In genomic region chr7:1927942-1928341, GRCh38 we compare ENCODE assay signal across 22 cellular contexts.
DNase-seq lines count a peak whose midpoint lies in the region; ATAC-seq and TF ChIP-seq lines count a peak whose summit lies in the region.
"Had no signal": no experiment of that assay in that cellular context is flagged by ENCODE, and none has a peak within 500 bp of the region (broad histone marks: within the 10 kb centered on the region; RNA-seq: fewer than 3 reads in every experiment).

No MANE protein-coding gene starts in this region.

- no peak for TF ChIP-seq CTCF in activated B cell treated with CpG ODN at 0.5 μM for 24 hours (IDR thresholded peaks at IDR 0.05)
- TF ChIP-seq CTCF in neural progenitor cell (IDR thresholded peaks at IDR 0.05): no peak
- TF ChIP-seq CTCF in adrenal gland (IDR thresholded peaks at IDR 0.05): no peak
- TF ChIP-seq CTCF in Caco-2 (IDR thresholded peaks at IDR 0.05; ENCODE audit: insufficient read depth in 1 of 2, low read depth in 1 of 2, low read length in 1 of 2, severe bottlenecking in 1 of 2, unreplicated experiment in 1 of 2): no peak

- H3K36me3 ChIP-seq in CD4-positive, CD25-positive, alpha-beta regulatory T cell (ENCODE audit: control insufficient read depth, insufficient read depth, low read length): peaks cover 29% of the 10 kb centered on the region
- H3K36me3 ChIP-seq in neural progenitor cell (no peaks in the 10 kb centered on the region), adrenal gland (replicated peaks in 1 of 2) (no peaks in the 10 kb centered on the region), Caco-2 (ENCODE audit: control insufficient read depth, insufficient read depth, low read length) (no peaks in the 10 kb centered on the region)
- H3K36me3 ChIP-seq: ascending aorta, esophagus muscularis mucosa, tibial artery had no signal

- intact Hi-C loops in activated B cell treated with CpG ODN at 0.5 μM for 24 hours (cut with micrococcal nuclease) (loop anchor here (1.0 kb wide), 1 partner anchor 12 kb away; no protein-coding TSS in a partner anchor), adrenal gland (cut with DNase I) (no loop called here), Caco-2 (cut with micrococcal nuclease; ENCODE audit: unreplicated experiment) (no loop called here)

- H3K9me3 ChIP-seq in CD4-positive, CD25-positive, alpha-beta regulatory T cell (ENCODE audit: control insufficient read depth in 2 of 2, low read length in 2 of 2): no peaks in the 10 kb centered on the region
- H3K9me3 ChIP-seq in neural progenitor cell (ENCODE audit: low read depth): no peaks in the 10 kb centered on the region
- H3K9me3 ChIP-seq in adrenal gland (replicated peaks in 1 of 3): no peaks in the 10 kb centered on the region
- no peaks in the 10 kb centered on the region for H3K9me3 ChIP-seq in Caco-2
- H3K9me3 ChIP-seq: ascending aorta, esophagus muscularis mucosa, gastroesophageal sphincter, tibial artery had no signal

- 71 to 95% (median 94%) methylated on average over 11 to 25 of the region's 25 CpGs for WGBS in adrenal gland, 4 donors

- H3K4me1 Mint-ChIP-seq in CD4-positive, CD25-positive, alpha-beta regulatory T cell: peaks cover 14 to 70% (median 52%) of the 10 kb centered on the region in 4 donors
- H3K4me1 Mint-ChIP-seq in activated B cell treated with CpG ODN at 0.5 μM for 24 hours: peaks cover 51% of the 10 kb centered on the region
- peaks cover 8% of the 10 kb centered on the region for H3K4me1 Mint-ChIP-seq in neural progenitor cell
- H3K4me1 Mint-ChIP-seq in Caco-2 (ENCODE audit: low read depth, unreplicated experiment): no peaks in the 10 kb centered on the region

- no peak overlapping the region for H3K4me3 ChIP-seq in CD4-positive, CD25-positive, alpha-beta regulatory T cell (ENCODE audit: low read depth, low read length)
- H3K4me3 ChIP-seq in neural progenitor cell (no peak overlapping the region), adrenal gland (no peak overlapping the region), Caco-2 (ENCODE audit: low read depth, low read length) (no peak overlapping the region)
- H3K4me3 ChIP-seq: ascending aorta, esophagus muscularis mucosa, gastroesophageal sphincter, tibial artery had no signal

- no peak overlapping the region for H2AFZ ChIP-seq in neural progenitor cell (replicated peaks)
- H2AFZ ChIP-seq: parathyroid adenoma had no signal

- BruUV-seq in Caco-2 (replicated peaks; lab: Mats Ljungman, UMichigan): no TSS peak

- POLR2A ChIA-PET in activated B cell treated with CpG ODN at 0.5 μM for 24 hours (lab: Charles Lee) (no interaction called here), Caco-2 (lab: Charles Lee) (no interaction called here)

- no peaks in the 10 kb centered on the region for H3K79me2 ChIP-seq in neural progenitor cell (ENCODE audit: low read depth)
- H3K79me2 ChIP-seq: parathyroid adenoma had no signal

- peaks cover 33% of the 10 kb centered on the region for H3K36me3 Mint-ChIP-seq in CD4-positive, CD25-positive, alpha-beta regulatory T cell
- peaks cover 30% of the 10 kb centered on the region for H3K36me3 Mint-ChIP-seq in activated B cell treated with CpG ODN at 0.5 μM for 24 hours (ENCODE audit: low read depth)
- peaks cover 4% of the 10 kb centered on the region for H3K36me3 Mint-ChIP-seq in neural progenitor cell
- peaks cover 27% of the 10 kb centered on the region for H3K36me3 Mint-ChIP-seq in Caco-2 (ENCODE audit: insufficient read depth, unreplicated experiment)
- H3K36me3 Mint-ChIP-seq: natural killer cell had no signal

- peaks cover 57% of the 10 kb centered on the region for H3K4me1 ChIP-seq in CD4-positive, CD25-positive, alpha-beta regulatory T cell (ENCODE audit: control insufficient read depth, insufficient read depth, low read length, poor library complexity, severe bottlenecking)
- H3K4me1 ChIP-seq in neural progenitor cell (no peaks in the 10 kb centered on the region), adrenal gland (replicated peaks in 1 of 2) (peaks cover 0 to 6% of the 10 kb centered on the region in 2 donors), Caco-2 (no peaks in the 10 kb centered on the region)
- H3K4me1 ChIP-seq: ascending aorta, esophagus muscularis mucosa, gastroesophageal sphincter, parathyroid adenoma, tibial artery had no signal

- peak overlapping the region in 3 of 4 donors; percentile 68 to 70 (median 70) for H3K4me3 Mint-ChIP-seq in CD4-positive, CD25-positive, alpha-beta regulatory T cell
- H3K4me3 Mint-ChIP-seq in activated B cell treated with CpG ODN at 0.5 μM for 24 hours (no peak overlapping the region), neural progenitor cell (peak overlapping the region; percentile 54), Caco-2 (ENCODE audit: unreplicated experiment) (no peak overlapping the region)
- H3K4me3 Mint-ChIP-seq: activated CD8-positive, alpha-beta T cell treated with anti-CD3 and anti-CD28 coated beads, Interleukin-2, amount 10 ng/mL, durations not matched to agents 7 days and 5 days; natural killer cell had no signal

- H3K4me2 ChIP-seq in neural progenitor cell: no peak overlapping the region

- H3K27me3 ChIP-seq in CD4-positive, CD25-positive, alpha-beta regulatory T cell (ENCODE audit: control insufficient read depth, insufficient read depth, low read length): no peaks in the 10 kb centered on the region
- no peaks in the 10 kb centered on the region for H3K27me3 ChIP-seq in neural progenitor cell
- no peaks in the 10 kb centered on the region for H3K27me3 ChIP-seq in adrenal gland
- no peaks in the 10 kb centered on the region for H3K27me3 ChIP-seq in Caco-2 (replicated peaks; ENCODE audit: control insufficient read depth, insufficient read depth, low read length)
- H3K27me3 ChIP-seq: ascending aorta, esophagus muscularis mucosa, gastroesophageal sphincter, tibial artery had no signal

- peaks cover 0 to 5% (median 0%) of the 10 kb centered on the region in 7 donors for H3K9me3 Mint-ChIP-seq in CD4-positive, CD25-positive, alpha-beta regulatory T cell
- H3K9me3 Mint-ChIP-seq in activated B cell treated with CpG ODN at 0.5 μM for 24 hours: no peaks in the 10 kb centered on the region
- H3K9me3 Mint-ChIP-seq in neural progenitor cell: peaks cover 2% of the 10 kb centered on the region
- peaks cover 7% of the 10 kb centered on the region for H3K9me3 Mint-ChIP-seq in Caco-2 (ENCODE audit: unreplicated experiment)
- H3K9me3 Mint-ChIP-seq: natural killer cell; T-helper 2 cell treated with Interferon-gamma antibody and Interleukin-4, amounts not matched to agents 5 μg/mL and 100 μg/mL, for 36 hours had no signal

- H3F3A ChIP-seq in neural progenitor cell (ENCODE audit: low read depth): no peaks in the 10 kb centered on the region

- no peak for DNase-seq in CD4-positive, CD25-positive, alpha-beta regulatory T cell
- DNase-seq in DMS153 (lab: John Stamatoyannopoulos, UW): peak; percentile 19
- DNase-seq in activated B cell treated with CpG ODN at 0.5 μM for 24 hours: no peak
- DNase-seq in neural progenitor cell (ENCODE audit: low spot score): no peak
- DNase-seq in adrenal gland: no peak
- DNase-seq in Caco-2: no peak
- no peak for DNase-seq in NCI-H187 (lab: John Stamatoyannopoulos, UW)
- DNase-seq: activated CD8-positive, alpha-beta T cell treated with anti-CD3 and anti-CD28 coated beads, Interleukin-2, amount 10 ng/mL, durations not matched to agents 7 days and 5 days; activated naive CD4-positive, alpha-beta T cell treated with anti-CD3 and anti-CD28 coated beads, Interleukin-2, amount 50 U/mL, for 16 hours; activated T-cell treated with anti-CD3 and anti-CD28 coated beads, Interleukin-2, amount 50 U/mL, for 1 hour; effector CD8-positive, alpha-beta T cell; GF-D8; mesenchymal stem cell; natural killer cell; NCI-H2171 treated with DMSO at 0.1 percent for 48 hours; stimulated activated naive CD4-positive, alpha-beta T cell treated with Interleukin-2 at 50 U/mL for 16 hours; tibial artery had no signal

- no peak for TF ChIP-seq POLR2A in adrenal gland (IDR thresholded peaks at IDR 0.05)

- H3K9ac ChIP-seq in neural progenitor cell: no peak overlapping the region
- H3K9ac ChIP-seq: parathyroid adenoma had no signal

- CTCF ChIA-PET in activated B cell treated with CpG ODN at 0.5 μM for 24 hours (lab: Charles Lee): no interaction called here
- CTCF ChIA-PET in Caco-2 (lab: Charles Lee): no interaction called here

- H3K27ac ChIP-seq in CD4-positive, CD25-positive, alpha-beta regulatory T cell (ENCODE audit: insufficient read depth, low read length, poor library complexity, severe bottlenecking): peak overlapping the region; percentile 90
- H3K27ac ChIP-seq in neural progenitor cell (no peak overlapping the region), adrenal gland (no peak overlapping the region)
- H3K27ac ChIP-seq: ascending aorta, esophagus muscularis mucosa, gastroesophageal sphincter, parathyroid adenoma, tibial artery had no signal

- H3K27me3 Mint-ChIP-seq in CD4-positive, CD25-positive, alpha-beta regulatory T cell: no peaks in the 10 kb centered on the region
- H3K27me3 Mint-ChIP-seq in activated B cell treated with CpG ODN at 0.5 μM for 24 hours (no peaks in the 10 kb centered on the region), neural progenitor cell (ENCODE audit: insufficient read depth, low read depth) (peaks cover 4% of the 10 kb centered on the region), Caco-2 (ENCODE audit: insufficient read depth, unreplicated experiment) (no peaks in the 10 kb centered on the region)

- H3K27ac Mint-ChIP-seq in CD4-positive, CD25-positive, alpha-beta regulatory T cell: peak overlapping the region; percentile 93 to 95 (median 93)
- H3K27ac Mint-ChIP-seq in activated B cell treated with CpG ODN at 0.5 μM for 24 hours: peak overlapping the region; percentile 27
- H3K27ac Mint-ChIP-seq in neural progenitor cell: no peak overlapping the region
- H3K27ac Mint-ChIP-seq in Caco-2 (ENCODE audit: unreplicated experiment): no peak overlapping the region
- H3K27ac Mint-ChIP-seq: activated CD8-positive, alpha-beta T cell treated with anti-CD3 and anti-CD28 coated beads, Interleukin-2, amount 10 ng/mL, durations not matched to agents 7 days and 5 days had no signal

- H4K20me1 ChIP-seq in neural progenitor cell (ENCODE audit: low read depth): no peaks in the 10 kb centered on the region

- ATAC-seq in CD4-positive, CD25-positive, alpha-beta regulatory T cell (ENCODE audit: low read depth in 2 of 2): no peak
- peak; percentile 35 for ATAC-seq in activated B cell treated with CpG ODN at 0.5 μM for 24 hours (ENCODE audit: low read depth)
- ATAC-seq: activated CD8-positive, alpha-beta T cell treated with anti-CD3 and anti-CD28 coated beads, Interleukin-2, amount 10 ng/mL, durations not matched to agents 7 days and 5 days; gastroesophageal sphincter; natural killer cell had no signal

Comparison
In these comparisons a context has a peak if more than half of its experiments do, and no peak if none do; other contexts are left out.
1. H3K27ac Mint-ChIP-seq: peak in CD4-positive, CD25-positive, alpha-beta regulatory T cell (3 of 3) and activated B cell treated with CpG ODN at 0.5 μM for 24 hours (single experiment); none in neural progenitor cell (single experiment) and Caco-2 (single experiment).
2. H3K4me3 Mint-ChIP-seq: peak in CD4-positive, CD25-positive, alpha-beta regulatory T cell (3 of 4) and neural progenitor cell (single experiment); none in activated B cell treated with CpG ODN at 0.5 μM for 24 hours (single experiment) and Caco-2 (single experiment).